24 cellular contexts compared by ENCODE assay signal in the genomic region with DNA sequence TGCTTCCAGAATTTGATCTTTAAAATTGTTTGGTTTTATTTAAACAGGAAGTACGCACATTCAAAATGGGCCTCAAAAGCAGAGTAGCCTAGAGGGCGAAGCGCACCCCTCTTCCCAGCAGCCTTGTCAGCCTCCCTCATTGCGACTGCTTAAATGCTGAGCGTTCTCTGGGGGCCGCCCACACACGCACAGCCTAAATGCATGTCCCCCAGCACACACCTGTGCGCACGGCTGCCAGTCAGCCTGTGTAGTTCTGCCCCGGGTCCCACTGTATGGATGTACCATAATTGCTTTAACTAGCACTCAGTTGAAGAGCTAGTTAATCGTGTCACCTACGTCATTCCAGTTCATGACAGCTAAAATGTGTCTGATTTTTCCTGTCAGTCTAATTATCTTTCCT.
"Had no signal": no experiment of that assay in that cellular context is flagged by ENCODE, and none has a peak within 500 bp of the region (broad histone marks: within the 10 kb centered on the region; RNA-seq: fewer than 3 reads in every experiment).

No MANE protein-coding gene starts in this region.

- H3K4me3 Mint-ChIP-seq: naive thymus-derived CD8-positive, alpha-beta T cell; nephron progenitor cell; stimulated activated naive CD8-positive, alpha-beta T cell treated with anti-CD3 and anti-CD28 coated beads, Interleukin-15, amount 100 ng/mL, for 72 hours had no signal

- H3K27ac ChIP-seq: dorsolateral prefrontal cortex, epithelial cell of prostate, esophagus muscularis mucosa, foreskin keratinocyte, gastroesophageal sphincter, heart right ventricle, left lung, ovary, psoas muscle, tibial artery, upper lobe of left lung had no signal

- H3K36me3 ChIP-seq: ovary had no signal

- H3K27me3 ChIP-seq: dorsolateral prefrontal cortex, esophagus muscularis mucosa, foreskin keratinocyte, gastroesophageal sphincter, heart right ventricle, left lung, ovary, tibial artery, upper lobe of left lung had no signal

- H3K4me1 ChIP-seq: esophagus muscularis mucosa, foreskin keratinocyte, gastroesophageal sphincter, left lung, psoas muscle, tibial artery, upper lobe of left lung had no signal

- H3K9me3 ChIP-seq: left lung, ovary, upper lobe of left lung had no signal

- H3K4me3 ChIP-seq: dorsolateral prefrontal cortex, esophagus muscularis mucosa, gastroesophageal sphincter, heart right ventricle, left lung, ovary, psoas muscle, tibial artery, upper lobe of left lung had no signal

- H3K27me3 Mint-ChIP-seq: naive thymus-derived CD8-positive, alpha-beta T cell; stimulated activated naive CD8-positive, alpha-beta T cell treated with anti-CD3 and anti-CD28 coated beads, Interleukin-15, amount 100 ng/mL, for 72 hours had no signal

- DNase-seq: effector CD4-positive, alpha-beta T cell; foreskin keratinocyte; heart right ventricle; hippocampal formation; left cardiac atrium; left lung; mesendoderm; naive thymus-derived CD8-positive, alpha-beta T cell; nephron progenitor cell; occipital lobe; ovary; psoas muscle; right cardiac atrium; small intestine; stimulated activated CD4-positive, alpha-beta T cell treated with anti-CD3 and anti-CD28 coated beads, Interleukin-15, amount 100 ng/mL, for 24 hours; stimulated activated CD4-positive, alpha-beta T cell treated with anti-CD3 and anti-CD28 coated beads, Interleukin-2, amount 100 ng/mL, for 48 hours; stimulated activated naive CD4-positive, alpha-beta T cell; stimulated activated naive CD8-positive, alpha-beta T cell treated with anti-CD3 and anti-CD28 coated beads, Interleukin-15, amount 100 ng/mL, for 72 hours; tibial artery; upper lobe of left lung had no signal

- ATAC-seq: foreskin keratinocyte; gastroesophageal sphincter; heart right ventricle; left cardiac atrium; naive thymus-derived CD8-positive, alpha-beta T cell; psoas muscle; right cardiac atrium; stimulated activated naive CD8-positive, alpha-beta T cell treated with anti-CD3 and anti-CD28 coated beads, Interleukin-15, amount 100 ng/mL, for 72 hours had no signal

- H3K4me1 Mint-ChIP-seq: stimulated activated naive CD8-positive, alpha-beta T cell treated with anti-CD3 and anti-CD28 coated beads, Interleukin-15, amount 100 ng/mL, for 72 hours had no signal
